8 cellular contexts compared by ENCODE assay signal in the genomic region with DNA sequence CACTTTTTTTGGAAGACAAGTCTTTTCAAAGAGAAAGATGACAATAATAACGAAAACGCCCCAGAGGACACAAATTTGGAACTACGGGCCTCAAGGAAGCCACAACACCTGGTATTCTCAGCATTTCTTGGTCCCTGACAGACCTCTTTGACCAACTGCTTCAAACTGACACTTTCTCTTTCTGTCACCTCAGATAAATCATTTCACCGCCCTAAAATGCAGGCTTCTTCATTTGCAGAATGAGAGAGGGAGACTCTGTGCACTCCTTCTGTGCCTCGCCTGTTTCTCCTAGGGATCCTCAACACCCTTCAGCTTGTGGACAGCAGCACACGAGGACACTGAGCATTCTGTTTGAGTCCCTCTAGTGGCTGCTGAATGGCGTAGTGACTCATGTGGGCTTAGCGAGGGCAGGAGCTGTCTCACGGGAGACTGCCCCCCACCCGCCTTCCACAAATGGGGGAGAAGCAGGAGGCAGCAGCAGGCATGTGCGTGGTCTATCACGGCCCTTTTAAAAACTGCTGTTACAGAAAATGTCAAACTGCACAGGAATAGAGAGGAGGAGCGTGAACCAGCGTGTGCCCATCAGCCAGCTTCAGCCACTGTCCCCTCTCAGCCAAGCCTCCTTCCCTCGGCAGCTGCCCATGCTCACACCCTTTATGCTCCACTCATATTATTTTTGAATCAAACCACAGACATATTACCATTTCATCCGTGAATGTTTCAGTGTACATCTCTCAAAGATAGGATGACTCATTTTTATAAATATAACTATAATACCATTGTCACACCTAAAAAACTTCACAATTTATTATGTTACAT.
DNase-seq lines count a peak whose midpoint lies in the region; ATAC-seq lines count a peak whose summit lies in the region.

No MANE protein-coding gene starts in this region.

- ATAC-seq in GM21526 (IDR thresholded peaks at IDR 0.05; ENCODE audit: low FRiP score, unreplicated experiment) (peak; percentile 54), HG03575 (IDR thresholded peaks at IDR 0.05; ENCODE audit: extremely low read depth, insufficient number of reproducible peaks, low FRiP score, unreplicated experiment) (peak; percentile 29)

- DNase-seq in NCI-H2227 (lab: John Stamatoyannopoulos, UW; ENCODE audit: unreplicated experiment) (peak; percentile 3), NCI-H2227 treated with DMSO at 0.1 percent for 48 hours (lab: John Stamatoyannopoulos, UW) (no peak), amniotic epithelial cell (ENCODE audit: low read depth) (peak; percentile 51), left kidney (ENCODE audit: low read depth, low spot score) (peak; percentile 77), NCI-H1105 (lab: John Stamatoyannopoulos, UW) (no peak), NCI-H510A treated with DMSO at 0.1 percent for 48 hours (lab: John Stamatoyannopoulos, UW) (no peak)

Comparison
In these comparisons a context has a peak if more than half of its experiments do, and no peak if none do; other contexts are left out.
1. DNase-seq: peak in NCI-H2227 (single experiment), amniotic epithelial cell (single experiment) and left kidney (single experiment); none in NCI-H2227 treated with DMSO at 0.1 percent for 48 hours (single experiment), NCI-H1105 (single experiment) and NCI-H510A treated with DMSO at 0.1 percent for 48 hours (single experiment).